ENCODE assay signal across 2 cellular contexts in genomic region chr6:116046272-116046671, GRCh38. TPM values are rescaled to one million over a fixed set of nuclear protein-coding genes. Genes with fewer than 3 reads are reported as not detected.
"Had no signal": no experiment of that assay in that cellular context is flagged by ENCODE, and none has a peak within 500 bp of the region (broad histone marks: within the 10 kb centered on the region; RNA-seq: fewer than 3 reads in every experiment).

No MANE protein-coding gene starts in this region.

RNA-seq across cellular contexts. Expression of gene FRK, which starts 14.4 kb away (rescaled TPM):
- total RNA-seq: natural killer cell had no signal
- polyA plus RNA-seq: neural cell had no signal
